In the genomic region with DNA sequence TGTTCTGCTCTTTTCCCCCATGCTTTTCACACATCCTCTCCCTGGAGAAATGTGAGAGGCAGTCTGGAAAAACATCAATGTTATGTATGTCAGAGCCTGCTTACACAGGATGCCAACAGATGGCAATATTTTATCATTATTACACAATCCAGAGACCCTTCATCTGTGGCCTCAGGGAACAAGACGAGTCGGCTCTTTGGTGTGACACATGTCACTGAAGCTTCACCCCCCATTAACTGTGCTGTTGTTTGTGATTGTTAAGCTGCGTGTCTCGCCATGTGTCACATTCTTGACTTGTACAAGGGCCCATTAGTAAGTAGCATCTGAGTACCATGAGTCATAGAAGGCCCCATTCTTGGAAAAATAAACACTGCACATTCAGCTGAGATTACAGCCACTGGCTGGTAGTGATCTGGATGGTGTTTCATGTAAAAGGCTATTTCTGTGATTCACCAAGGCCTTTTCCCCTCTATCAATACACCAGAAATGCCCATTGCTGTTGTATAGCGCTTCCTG, we compare ENCODE assay signal across 9 cellular contexts.
DNase-seq lines count a peak whose midpoint lies in the region; ATAC-seq, FAIRE-seq and TF ChIP-seq lines count a peak whose summit lies in the region.
"Had no signal": no experiment of that assay in that cellular context is flagged by ENCODE, and none has a peak within 500 bp of the region (broad histone marks: within the 10 kb centered on the region; RNA-seq: fewer than 3 reads in every experiment).

No MANE protein-coding gene starts in this region.

- no peak overlapping the region for H3K56ac ChIP-seq in mesendoderm (ENCODE audit: low read length)

- no peak overlapping the region for H4K5ac ChIP-seq in mesendoderm (ENCODE audit: low read length)

- H3K79me2 ChIP-seq in endothelial cell of umbilical vein (ENCODE audit: control insufficient read depth, insufficient read depth, low read length) (no peaks in the 10 kb centered on the region), mesendoderm (ENCODE audit: control insufficient read depth, insufficient read depth, low read length) (no peaks in the 10 kb centered on the region)

- DNase-seq in H54 (ENCODE audit: insufficient read length, low spot score), result peak; percentile 26
- DNase-seq in NCI-H2227 (lab: John Stamatoyannopoulos, UW; ENCODE audit: unreplicated experiment), result peak; percentile 71
- peak; percentile 1 for DNase-seq in endothelial cell of umbilical vein (ENCODE audit: low read depth, low spot score)
- no peak for DNase-seq in mesendoderm
- DNase-seq in esophagus muscularis mucosa (ENCODE audit: extremely low spot score), result no peak
- DNase-seq in T-cell, result no peak
- DNase-seq: activated T-cell treated with anti-CD3 and anti-CD28 coated beads for 4 hours had no signal

- H4K20me1 ChIP-seq in endothelial cell of umbilical vein (replicated peaks; ENCODE audit: control insufficient read depth, extremely low read depth, insufficient read depth, low read length), result no peaks in the 10 kb centered on the region

- no peaks in the 10 kb centered on the region for H3K4me1 Mint-ChIP-seq in T-cell

- no peak overlapping the region for H3K4ac ChIP-seq in mesendoderm (ENCODE audit: low read depth, low read length)

- H3K9me3 ChIP-seq in endothelial cell of umbilical vein (replicated peaks; ENCODE audit: control insufficient read depth, insufficient read depth, low read length) (no peaks in the 10 kb centered on the region), skeletal muscle satellite cell (replicated peaks; ENCODE audit: low read length) (no peaks in the 10 kb centered on the region), esophagus muscularis mucosa (no peaks in the 10 kb centered on the region)

- H3K27ac ChIP-seq in endothelial cell of umbilical vein (ENCODE audit: insufficient read depth, low read depth, low read length) (no peak overlapping the region), mesendoderm (ENCODE audit: low read depth, low read length) (no peak overlapping the region), esophagus muscularis mucosa (replicated peaks in 1 of 4) (no peak overlapping the region)

- H3K27me3 ChIP-seq in endothelial cell of umbilical vein (ENCODE audit: control insufficient read depth in 2 of 2, insufficient read depth in 2 of 2, low read length in 2 of 2) (no peaks in the 10 kb centered on the region), skeletal muscle satellite cell (ENCODE audit: control insufficient read depth, insufficient read depth, low read length) (no peaks in the 10 kb centered on the region), mesendoderm (ENCODE audit: insufficient read depth, low read length, poor library complexity) (no peaks in the 10 kb centered on the region), esophagus muscularis mucosa (no peaks in the 10 kb centered on the region)

- H3K9me1 ChIP-seq in endothelial cell of umbilical vein (replicated peaks; ENCODE audit: control insufficient read depth, extremely low read depth, insufficient read depth, low read length), result no peaks in the 10 kb centered on the region

- H3K4me1 ChIP-seq in endothelial cell of umbilical vein (ENCODE audit: control insufficient read depth, extremely low read depth, insufficient read depth, low read length), result no peaks in the 10 kb centered on the region
- H3K4me1 ChIP-seq in skeletal muscle satellite cell (ENCODE audit: control insufficient read depth, insufficient read depth, low read length), result peaks cover 46% of the 10 kb centered on the region
- no peaks in the 10 kb centered on the region for H3K4me1 ChIP-seq in mesendoderm (ENCODE audit: control insufficient read depth, low read depth, low read length)
- H3K4me1 ChIP-seq in esophagus muscularis mucosa, result no peaks in the 10 kb centered on the region

- H3K4me3 Mint-ChIP-seq in T-cell, result no peak overlapping the region

- H3K23ac ChIP-seq in mesendoderm (ENCODE audit: low read length), result no peak overlapping the region

- H3K9ac ChIP-seq in endothelial cell of umbilical vein (replicated peaks; ENCODE audit: extremely low read depth, insufficient read depth, low read length), result no peak overlapping the region
- H3K9ac ChIP-seq in skeletal muscle satellite cell (ENCODE audit: low read depth, low read length), result peak overlapping the region; percentile 2
- no peak overlapping the region for H3K9ac ChIP-seq in mesendoderm (ENCODE audit: low read length)

- peaks cover 0 to 7% (median 7%) of the 10 kb centered on the region in 3 donors for H3K9me3 Mint-ChIP-seq in T-cell

- no peaks in the 10 kb centered on the region for H3K79me1 ChIP-seq in mesendoderm (ENCODE audit: low read length)

- H2BK120ac ChIP-seq in mesendoderm (ENCODE audit: low read depth, low read length), result no peak overlapping the region

- no peak overlapping the region for H2BK5ac ChIP-seq in mesendoderm (ENCODE audit: low read length)

- CTCF ChIA-PET in endothelial cell of umbilical vein (lab: Charles Lee) (no interaction called here), T-cell (lab: Charles Lee) (no interaction called here)

- H3K27ac Mint-ChIP-seq in T-cell, result no peak overlapping the region

- no peak overlapping the region for H2AK5ac ChIP-seq in mesendoderm (ENCODE audit: low read length)

- no peak overlapping the region for H2BK15ac ChIP-seq in mesendoderm (replicated peaks; ENCODE audit: low read depth)

- FAIRE-seq in H54 (lab: Jason Lieb, UNC) (peak; percentile 99), endothelial cell of umbilical vein (lab: Jason Lieb, UNC) (no peak)

- no peak overlapping the region for H4K8ac ChIP-seq in mesendoderm (ENCODE audit: low read depth, low read length)

- no TSS peak for BruUV-seq in endothelial cell of umbilical vein (replicated peaks; lab: Mats Ljungman, UMichigan)

- TF ChIP-seq POLR2A in H54 (IDR thresholded peaks at IDR 0.05; ENCODE audit: low read depth, low read length), result no peak
- TF ChIP-seq POLR2A in endothelial cell of umbilical vein (IDR thresholded peaks at IDR 0.05; ENCODE audit: low read depth, low read length), result no peak
- no peak for TF ChIP-seq POLR2A in esophagus muscularis mucosa (IDR thresholded peaks at IDR 0.05; ENCODE audit: low read depth)

- TF ChIP-seq CTCF in endothelial cell of umbilical vein (IDR thresholded peaks at IDR 0.05; ENCODE audit: extremely low read depth in 1 of 2, insufficient read depth in 1 of 2, low read depth in 1 of 2, low read length in 2 of 2) (no peak), esophagus muscularis mucosa (IDR thresholded peaks at IDR 0.05) (no peak)

- intact Hi-C loops in endothelial cell of umbilical vein (cut with micrococcal nuclease), result no loop called here
- intact Hi-C loops in esophagus muscularis mucosa (cut with DNase I), result no loop called here

- no peaks in the 10 kb centered on the region for H3K36me3 ChIP-seq in endothelial cell of umbilical vein (ENCODE audit: control insufficient read depth in 2 of 2, extremely low read depth in 1 of 2, insufficient read depth in 2 of 2, low read length in 2 of 2)
- H3K36me3 ChIP-seq in skeletal muscle satellite cell (ENCODE audit: insufficient read depth, low read length), result no peaks in the 10 kb centered on the region
- H3K36me3 ChIP-seq in mesendoderm (ENCODE audit: control insufficient read depth, insufficient read depth, low read length), result no peaks in the 10 kb centered on the region
- no peaks in the 10 kb centered on the region for H3K36me3 ChIP-seq in esophagus muscularis mucosa

- POLR2A ChIA-PET in endothelial cell of umbilical vein (lab: Charles Lee), result no interaction called here
- POLR2A ChIA-PET in T-cell (lab: Charles Lee), result no interaction called here

- H3K36me3 Mint-ChIP-seq in T-cell, result no peaks in the 10 kb centered on the region

- H3K4me3 ChIP-seq in endothelial cell of umbilical vein (replicated peaks in 1 of 3; ENCODE audit: insufficient read depth in 1 of 3, low read depth in 1 of 3, low read length in 3 of 3), result no peak overlapping the region
- H3K4me3 ChIP-seq in skeletal muscle satellite cell (ENCODE audit: low read length), result peak overlapping the region; percentile 5
- H3K4me3 ChIP-seq in mesendoderm (ENCODE audit: low read length), result no peak overlapping the region
- H3K4me3 ChIP-seq in esophagus muscularis mucosa, result no peak overlapping the region

- H3K18ac ChIP-seq in mesendoderm (ENCODE audit: low read length), result no peak overlapping the region

- ATAC-seq in GM21423 (IDR thresholded peaks at IDR 0.05; ENCODE audit: unreplicated experiment) (no peak), T-cell (replicated peaks in 1 of 4) (no peak)

- H3K27me3 Mint-ChIP-seq in T-cell, result peaks cover 0 to 3% of the 10 kb centered on the region in 2 donors

- H3K4me2 ChIP-seq in endothelial cell of umbilical vein (ENCODE audit: insufficient read depth, low read length) (no peak overlapping the region), skeletal muscle satellite cell (ENCODE audit: low read length) (peak overlapping the region; percentile 46), mesendoderm (ENCODE audit: low read length) (no peak overlapping the region)

- no CpG with 5 or more reads among the region's 5 CpGs for WGBS in mesendoderm (ENCODE audit: extremely low coverage, insufficient coverage, low lambda C conversion rate)
- 45% methylated on average over 5 of the region's 5 CpGs for WGBS in esophagus muscularis mucosa

- no peak overlapping the region for H2AFZ ChIP-seq in endothelial cell of umbilical vein (ENCODE audit: low read depth, low read length)

- TF ChIP-seq EP300 in esophagus muscularis mucosa (IDR thresholded peaks at IDR 0.05), result no peak

- dilution Hi-C loops in endothelial cell of umbilical vein (cut with MboI; ENCODE audit: extremely low pct_ligation_motif_present, low sequenced_read_pairs), result no loop called here

TF ChIP-seq in endothelial cell of umbilical vein, 7 proteins besides CTCF, POLR2A, EP300 and RAD21:
- TF ChIP-seq, protein P1, sequence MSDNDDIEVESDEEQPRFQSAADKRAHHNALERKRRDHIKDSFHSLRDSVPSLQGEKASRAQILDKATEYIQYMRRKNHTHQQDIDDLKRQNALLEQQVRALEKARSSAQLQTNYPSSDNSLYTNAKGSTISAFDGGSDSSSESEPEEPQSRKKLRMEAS (IDR thresholded peaks at IDR 0.05; ENCODE audit: insufficient read depth, insufficient read length), result no peak
- TF ChIP-seq EZH2 (IDR thresholded peaks at IDR 0.05; ENCODE audit: borderline replicate concordance, low read depth, low read length, severe bottlenecking), result no peak
- no peak for TF ChIP-seq FOS (IDR thresholded peaks at IDR 0.05; ENCODE audit: borderline replicate concordance, insufficient read depth, low read length)
- TF ChIP-seq GATA2 (IDR thresholded peaks at IDR 0.05; ENCODE audit: insufficient read depth, insufficient read length, low read depth, low read length), result no peak
- no peak for TF ChIP-seq MYC (IDR thresholded peaks at IDR 0.05; ENCODE audit: low read depth, low read length)
- no peak for TF ChIP-seq JUN (IDR thresholded peaks at IDR 0.05; ENCODE audit: borderline replicate concordance, insufficient read depth, insufficient read length, low read depth)
- no peak for TF ChIP-seq POLR2AphosphoS5 (IDR thresholded peaks at IDR 0.05; ENCODE audit: insufficient read depth, low read depth, low read length)

Comparison
In these comparisons a context has a peak if more than half of its experiments do, and no peak if none do; other contexts are left out.
1. DNase-seq: peak in H54 (single experiment), NCI-H2227 (single experiment) and endothelial cell of umbilical vein (single experiment); none in mesendoderm (single experiment), esophagus muscularis mucosa (single experiment) and T-cell (0 of 34).